In genomic region chr4:159446266-159446976, GRCh38 we compare ENCODE assay signal across 8 cellular contexts.
A peak's percentile ranks its signal among the peaks of the same experiment; 100 is the strongest.
DNase-seq lines count a peak whose midpoint lies in the region; ATAC-seq and TF ChIP-seq lines count a peak whose summit lies in the region.

No MANE protein-coding gene starts in this region.

- H3K27ac ChIP-seq in gastroesophageal sphincter (no peak overlapping the region), trophoblast cell (ENCODE audit: low read depth, low read length) (no peak overlapping the region)

- H3K14ac ChIP-seq in trophoblast cell (ENCODE audit: low read length) = no peak overlapping the region

- no peak for TF ChIP-seq POLR2A in gastroesophageal sphincter (IDR thresholded peaks at IDR 0.05)

- H3K4me1 Mint-ChIP-seq in activated CD8-positive, alpha-beta T cell treated with anti-CD3 and anti-CD28 coated beads, Interleukin-2, amount 10 ng/mL, durations not matched to agents 7 days and 5 days (ENCODE audit: low read depth) = no peaks in the 10 kb centered on the region

- H3K18ac ChIP-seq in trophoblast cell (ENCODE audit: low read length) = no peak overlapping the region

- H3K4me2 ChIP-seq in trophoblast cell (ENCODE audit: low read length) = no peak overlapping the region

- H3K27ac Mint-ChIP-seq in activated CD8-positive, alpha-beta T cell treated with anti-CD3 and anti-CD28 coated beads, Interleukin-2, amount 10 ng/mL, durations not matched to agents 7 days and 5 days = no peak overlapping the region

- H3K36me3 Mint-ChIP-seq in activated CD8-positive, alpha-beta T cell treated with anti-CD3 and anti-CD28 coated beads, Interleukin-2, amount 10 ng/mL, durations not matched to agents 7 days and 5 days (ENCODE audit: low read depth) = no peaks in the 10 kb centered on the region

- H4K8ac ChIP-seq in trophoblast cell (ENCODE audit: low read depth, low read length) = no peak overlapping the region

- H2BK120ac ChIP-seq in trophoblast cell (ENCODE audit: insufficient read depth, low read length, poor library complexity) = no peak overlapping the region

- POLR2A ChIA-PET in activated CD8-positive, alpha-beta T cell treated with anti-CD3 and anti-CD28 coated beads, Interleukin-2, amount 10 ng/mL, durations not matched to agents 7 days and 5 days (lab: Charles Lee) = no interaction called here

- WGBS in gastroesophageal sphincter (ENCODE audit: low coverage in 1 of 2), 2 donors = 40 to 47% methylated on average over 4 to 5 of the region's 6 CpGs
- no CpG with 5 or more reads among the region's 6 CpGs for WGBS in trophoblast cell (ENCODE audit: extremely low coverage, insufficient coverage, insufficient read length)

- H2BK12ac ChIP-seq in trophoblast cell (ENCODE audit: low read length) = no peak overlapping the region

- H2BK5ac ChIP-seq in trophoblast cell (ENCODE audit: low read depth, low read length, poor library complexity) = no peak overlapping the region

- H3K9ac ChIP-seq in trophoblast cell (ENCODE audit: low read length) = no peak overlapping the region

- H3K27me3 Mint-ChIP-seq in activated CD8-positive, alpha-beta T cell treated with anti-CD3 and anti-CD28 coated beads, Interleukin-2, amount 10 ng/mL, durations not matched to agents 7 days and 5 days (ENCODE audit: low read depth) = peaks cover 5% of the 10 kb centered on the region

- no peak overlapping the region for H3K4ac ChIP-seq in trophoblast cell (ENCODE audit: low read depth, low read length)

- ATAC-seq in GM19452 (IDR thresholded peaks at IDR 0.05; ENCODE audit: unreplicated experiment) (peak; percentile 97), HG03432 (IDR thresholded peaks at IDR 0.05; ENCODE audit: unreplicated experiment) (peak; percentile 100), gastroesophageal sphincter (peak; percentile 84)
- peak; percentile 92 for ATAC-seq in activated CD8-positive, alpha-beta T cell treated with anti-CD3 and anti-CD28 coated beads, Interleukin-2, amount 10 ng/mL, durations not matched to agents 7 days and 5 days

- no peak for TF ChIP-seq EP300 in gastroesophageal sphincter (IDR thresholded peaks at IDR 0.05)

- H3K4me3 ChIP-seq in gastroesophageal sphincter (no peak overlapping the region), trophoblast cell (ENCODE audit: low read depth, low read length) (no peak overlapping the region)

- H3K27me3 ChIP-seq in gastroesophageal sphincter (no peaks in the 10 kb centered on the region), trophoblast cell (ENCODE audit: insufficient read depth, low read length) (peaks cover 2% of the 10 kb centered on the region)

- DNase-seq in EH (ENCODE audit: low read depth) (peak; percentile 86), NCI-H345 treated with DMSO at 0.1 percent for 48 hours (lab: John Stamatoyannopoulos, UW; ENCODE audit: unreplicated experiment) (peak; percentile 10), trophoblast cell (peak; percentile 58 to 75)
- peak; percentile 26 for DNase-seq in activated CD8-positive, alpha-beta T cell treated with anti-CD3 and anti-CD28 coated beads, Interleukin-2, amount 10 ng/mL, durations not matched to agents 7 days and 5 days
- no peak for DNase-seq in effector CD4-positive, alpha-beta T cell

- no peak overlapping the region for H4K91ac ChIP-seq in trophoblast cell (ENCODE audit: low read depth, low read length)

- peak; percentile 53 to 87 (median 64) for TF ChIP-seq CTCF in gastroesophageal sphincter (IDR thresholded peaks at IDR 0.05)

- CTCF ChIA-PET in activated CD8-positive, alpha-beta T cell treated with anti-CD3 and anti-CD28 coated beads, Interleukin-2, amount 10 ng/mL, durations not matched to agents 7 days and 5 days (lab: Charles Lee) = no interaction called here

- H2AFZ ChIP-seq in trophoblast cell (ENCODE audit: insufficient read depth, low read length, poor library complexity) = no peak overlapping the region

- H3K23ac ChIP-seq in trophoblast cell (ENCODE audit: low read length) = no peak overlapping the region

- H3K79me1 ChIP-seq in trophoblast cell (ENCODE audit: low read length) = no peaks in the 10 kb centered on the region

- H3K4me3 Mint-ChIP-seq in activated CD8-positive, alpha-beta T cell treated with anti-CD3 and anti-CD28 coated beads, Interleukin-2, amount 10 ng/mL, durations not matched to agents 7 days and 5 days = no peak overlapping the region

- H3K79me2 ChIP-seq in trophoblast cell (ENCODE audit: control insufficient read depth, insufficient read depth, low read length, poor library complexity) = no peaks in the 10 kb centered on the region

- H3K9me3 Mint-ChIP-seq in activated CD8-positive, alpha-beta T cell treated with anti-CD3 and anti-CD28 coated beads, Interleukin-2, amount 10 ng/mL, durations not matched to agents 7 days and 5 days (ENCODE audit: insufficient read depth) = no peaks in the 10 kb centered on the region

- H3K36me3 ChIP-seq in gastroesophageal sphincter = no peaks in the 10 kb centered on the region
- H3K36me3 ChIP-seq in trophoblast cell (ENCODE audit: control insufficient read depth in 1 of 2, insufficient read depth in 2 of 2, low read length in 2 of 2) = no peaks in the 10 kb centered on the region

- H4K12ac ChIP-seq in trophoblast cell (ENCODE audit: low read depth, low read length) = no peak overlapping the region

- H2AK5ac ChIP-seq in trophoblast cell (ENCODE audit: low read length) = no peak overlapping the region

- H3K4me1 ChIP-seq in gastroesophageal sphincter (no peaks in the 10 kb centered on the region), trophoblast cell (ENCODE audit: control insufficient read depth in 1 of 2, insufficient read depth in 2 of 2, low read length in 2 of 2) (no peaks in the 10 kb centered on the region)

- H3K9me3 ChIP-seq in gastroesophageal sphincter (no peaks in the 10 kb centered on the region), trophoblast cell (ENCODE audit: insufficient read depth, low read depth, low read length) (no peaks in the 10 kb centered on the region)
